In genomic region chr6:30914076-30914853, GRCh38 we compare ENCODE assay signal across 8 cellular contexts. TPM values are rescaled to one million over a fixed set of nuclear protein-coding genes. Genes with fewer than 3 reads are reported as not detected.
DNase-seq lines count a peak whose midpoint lies in the region; ATAC-seq and TF ChIP-seq lines count a peak whose summit lies in the region.

VARS2 (plus strand) TSS chr6:30914238; CDS start chr6:30914837, 599 bp downstream.

- in situ Hi-C loops in GM18951 (cut with MboI; ENCODE audit: low sequenced_read_pairs, unreplicated experiment): loop anchor here (10.0 kb wide), 1 partner anchor 161 kb away; no protein-coding TSS in a partner anchor

- peak; percentile 81 for TF ChIP-seq POLR2A in GM18951 (IDR thresholded peaks at IDR 0.05; ENCODE audit: extremely low read depth, insufficient read depth, insufficient read length)

- peak; percentile 79 for ATAC-seq in HG03342 (IDR thresholded peaks at IDR 0.05; ENCODE audit: unreplicated experiment)

- DNase-seq in AG20443 (ENCODE audit: low spot score): peak; percentile 99
- peak; percentile 67 for DNase-seq in NCI-H345 treated with DMSO at 0.1 percent for 48 hours (lab: John Stamatoyannopoulos, UW; ENCODE audit: unreplicated experiment)
- peak; percentile 81 for DNase-seq in activated CD4-positive, alpha-beta T cell treated with anti-CD3 and anti-CD28 coated beads for 1 hour
- peak; percentile 94 for DNase-seq in cerebellum (ENCODE audit: low spot score)
- DNase-seq in kidney tubule cell (ENCODE audit: low spot score): peak; percentile 95
- peak; percentile 77 to 84 for DNase-seq in stimulated activated CD4-positive, alpha-beta T cell treated with anti-CD3 and anti-CD28 coated beads, Interleukin-1b, Interleukin-23, amount 100 ng/mL, for 4 hours (ENCODE audit: low read depth in 2 of 2)

RNA-seq across cellular contexts. Expression of gene VARS2, which starts in this region (rescaled TPM):
- 49.5 TPM for total RNA-seq in cerebellum

Comparison
In these comparisons a context has a peak if more than half of its experiments do, and no peak if none do; other contexts are left out.
1. Peak in every context shown above with its lines: DNase-seq and ATAC-seq.